In genomic region chr2:11574176-11575046, GRCh38 we compare ENCODE assay signal across 25 cellular contexts. TPM values are rescaled to one million over a fixed set of nuclear protein-coding genes. Genes with fewer than 3 reads are reported as not detected.
DNase-seq lines count a peak whose midpoint lies in the region; ATAC-seq and TF ChIP-seq lines count a peak whose summit lies in the region.
"Had no signal": no experiment of that assay in that cellular context is flagged by ENCODE, and none has a peak within 500 bp of the region (broad histone marks: within the 10 kb centered on the region; RNA-seq: fewer than 3 reads in every experiment).

No MANE protein-coding gene starts in this region.

- peak; percentile 9 for DNase-seq in Right ventricle myocardium inferior (ENCODE audit: missing footprints)
- DNase-seq in heart right ventricle, result no peak
- peak in 1 of 2 donors; percentile 24 for DNase-seq in foreskin keratinocyte
- peak; percentile 71 for DNase-seq in posterior vena cava (ENCODE audit: low spot score)
- no peak for DNase-seq in uterus
- DNase-seq in activated gamma-delta T cell treated with Interleukin-2 at 50 U/mL for 16 hours, result no peak
- no peak for DNase-seq in thyroid gland
- DNase-seq: 8988T; activated CD4-positive, alpha-beta T cell treated with anti-CD3 and anti-CD28 coated beads, Interleukin-2, amount 50 U/mL, for 4 hours; activated CD8-positive, alpha-beta memory T cell treated with anti-CD3 and anti-CD28 coated beads, Interleukin-2, amount 10 ng/mL, durations not matched to agents 7 days and 5 days; activated naive CD4-positive, alpha-beta T cell treated with anti-CD3 and anti-CD28 coated beads, Interleukin-2, amount 10 ng/mL, durations not matched to agents 7 days and 5 days; adrenal gland; brain microvascular endothelial cell; left ventricle myocardium inferior; naive B cell; NCI-H1048; NCI-H1694; NCI-H524; NK-92 treated with Interleukin-12 subunit alpha and Interleukin-12 subunit beta, amount 100 ng/mL, for 24 hours; stimulated activated naive CD4-positive, alpha-beta T cell had no signal

- H3K9me3 ChIP-seq in heart right ventricle (no peaks in the 10 kb centered on the region), uterus (no peaks in the 10 kb centered on the region), thyroid gland (no peaks in the 10 kb centered on the region)
- H3K9me3 ChIP-seq: adrenal gland, left ventricle myocardium inferior had no signal

- 88 to 91% methylated on average over 12 of the region's 12 CpGs for WGBS in heart right ventricle, 2 donors
- 85 to 92% methylated on average over 12 of the region's 12 CpGs for WGBS in thyroid gland, 2 donors

- TF ChIP-seq POLR2A in uterus (IDR thresholded peaks at IDR 0.05) (no peak), thyroid gland (IDR thresholded peaks at IDR 0.05) (no peak)

- TF ChIP-seq CTCF in heart right ventricle (IDR thresholded peaks at IDR 0.05), result no peak
- TF ChIP-seq CTCF in foreskin keratinocyte (conservative IDR thresholded peaks at IDR 0.05), result no peak
- no peak for TF ChIP-seq CTCF in uterus (IDR thresholded peaks at IDR 0.05)
- TF ChIP-seq CTCF in thyroid gland (IDR thresholded peaks at IDR 0.05), result no peak

- intact Hi-C loops in Right ventricle myocardium inferior (cut with DNase I) (no loop called here), heart right ventricle (cut with DNase I) (no loop called here), posterior vena cava (cut with DNase I) (no loop called here), uterus (cut with DNase I; ENCODE audit: low total_unique reads) (no loop called here), thyroid gland (cut with DNase I) (no loop called here)

- H3K36me3 ChIP-seq in heart right ventricle (no peaks in the 10 kb centered on the region), uterus (no peaks in the 10 kb centered on the region), thyroid gland (no peaks in the 10 kb centered on the region)
- H3K36me3 ChIP-seq: adrenal gland, brain microvascular endothelial cell, left ventricle myocardium inferior had no signal

- H3K27me3 ChIP-seq in heart right ventricle (no peaks in the 10 kb centered on the region), foreskin keratinocyte (peaks cover 10% of the 10 kb centered on the region), uterus (no peaks in the 10 kb centered on the region), thyroid gland (no peaks in the 10 kb centered on the region)
- H3K27me3 ChIP-seq: adrenal gland, dorsolateral prefrontal cortex had no signal

- peaks cover 0 to 4% (median 0%) of the 10 kb centered on the region in 9 donors for H3K4me1 ChIP-seq in heart right ventricle
- H3K4me1 ChIP-seq in foreskin keratinocyte, result no peaks in the 10 kb centered on the region
- peaks cover 0 to 5% of the 10 kb centered on the region in 2 donors for H3K4me1 ChIP-seq in uterus
- no peaks in the 10 kb centered on the region for H3K4me1 ChIP-seq in thyroid gland
- H3K4me1 ChIP-seq: adrenal gland, left ventricle myocardium inferior had no signal

- ATAC-seq in Right ventricle myocardium inferior, result no peak
- no peak for ATAC-seq in heart right ventricle
- ATAC-seq in foreskin keratinocyte, result peak; percentile 63
- no peak for ATAC-seq in GM19395 (IDR thresholded peaks at IDR 0.05; ENCODE audit: unreplicated experiment)
- ATAC-seq: activated CD8-positive, alpha-beta memory T cell treated with anti-CD3 and anti-CD28 coated beads, Interleukin-2, amount 10 ng/mL, durations not matched to agents 7 days and 5 days; SK-N-SH treated with all-trans-retinoic acid at 6 μM for 48 hours had no signal

- H3K27ac ChIP-seq in heart right ventricle, result no peak overlapping the region
- no peak overlapping the region for H3K27ac ChIP-seq in foreskin keratinocyte
- H3K27ac ChIP-seq in uterus, result peak overlapping the region; percentile 63 to 66
- H3K27ac ChIP-seq in thyroid gland, result no peak overlapping the region
- H3K27ac ChIP-seq: adrenal gland, brain microvascular endothelial cell, C4-2B, dorsolateral prefrontal cortex, left ventricle myocardium inferior had no signal

- no peak overlapping the region for H3K4me3 ChIP-seq in heart right ventricle
- no peak overlapping the region for H3K4me3 ChIP-seq in uterus
- H3K4me3 ChIP-seq in thyroid gland (replicated peaks in 1 of 3), result no peak overlapping the region
- H3K4me3 ChIP-seq: adrenal gland, dorsolateral prefrontal cortex, left ventricle myocardium inferior had no signal

RNA-seq across cellular contexts. Expression of gene GREB1, which starts 40.6 kb away (rescaled TPM):
- total RNA-seq in Right ventricle myocardium inferior, result 11.4 TPM
- 10 to 100 TPM in 2 of 10 donors, 1 to 10 TPM in 8; 5.2 to 15.6 (median 8.0) TPM for total RNA-seq in heart right ventricle
- polyA plus RNA-seq in heart right ventricle, result 1 to 10 TPM; 1.2 to 6.0 TPM
- 0.03 and 0.11 TPM in 2 replicates for total RNA-seq in foreskin keratinocyte
- 0.03 TPM in 1 of 2 replicates, not detected in the other for polyA plus RNA-seq in foreskin keratinocyte
- total RNA-seq in posterior vena cava, result 10 to 100 TPM in 1 of 2 donors, 1 to 10 TPM in 1; 7.4 to 15.4 TPM
- total RNA-seq in uterus, result 100 to 1,000 TPM in 2 of 4 donors, 10 to 100 TPM in 2; 20.3 to 166 (median 78.8) TPM
- total RNA-seq in thyroid gland, result 1 to 10 TPM in 3 of 4 donors, under 1 TPM in 1; 0.94 to 4.2 (median 2.0) TPM
- polyA plus RNA-seq: IgD-negative memory B cell had no signal

Comparison
In these comparisons a context has a peak if more than half of its experiments do, and no peak if none do; other contexts are left out.
1. DNase-seq: peak in Right ventricle myocardium inferior (single experiment) and posterior vena cava (single experiment); none in heart right ventricle (0 of 2), uterus (0 of 2), activated gamma-delta T cell treated with Interleukin-2 at 50 U/mL for 16 hours (single experiment) and thyroid gland (0 of 2).
2. H3K27ac ChIP-seq: peak in uterus (2 of 2); none in heart right ventricle (0 of 10), foreskin keratinocyte (single experiment) and thyroid gland (0 of 3).